In the genomic region with DNA sequence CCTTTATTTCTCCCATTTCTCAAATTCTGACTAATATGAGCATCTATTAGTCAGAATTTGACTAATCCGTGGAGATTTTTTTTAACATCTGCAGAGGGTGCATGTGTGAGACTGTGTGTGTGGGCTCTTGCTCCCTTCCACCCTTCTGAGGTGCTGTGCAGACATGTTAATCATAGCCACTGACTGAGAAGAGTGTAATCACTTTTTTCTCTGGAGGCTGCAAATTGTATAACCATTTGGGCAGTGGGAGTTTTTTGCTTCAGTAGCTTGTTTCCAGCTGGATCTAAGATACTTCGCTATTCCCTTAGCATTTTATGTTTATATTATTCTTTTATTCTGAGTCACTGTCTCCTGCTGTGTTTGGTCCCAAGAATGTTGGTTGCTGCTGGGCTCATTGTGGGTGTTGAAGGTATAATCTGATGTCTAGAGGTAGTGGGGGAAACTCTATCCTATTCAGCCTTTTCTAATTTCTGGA, we compare ENCODE assay signal across 14 cellular contexts.
DNase-seq lines count a peak whose midpoint lies in the region; ATAC-seq, FAIRE-seq and TF ChIP-seq lines count a peak whose summit lies in the region.
"Had no signal": no experiment of that assay in that cellular context is flagged by ENCODE, and none has a peak within 500 bp of the region (broad histone marks: within the 10 kb centered on the region; RNA-seq: fewer than 3 reads in every experiment).

No MANE protein-coding gene starts in this region.

- no peaks in the 10 kb centered on the region for H3K9me3 ChIP-seq in esophagus muscularis mucosa
- H3K9me3 ChIP-seq: BE2C had no signal

- H3K27me3 Mint-ChIP-seq in stimulated activated naive CD8-positive, alpha-beta T cell treated with anti-CD3 and anti-CD28 coated beads, Interleukin-15, amount 100 ng/mL, for 72 hours = peaks cover 25% of the 10 kb centered on the region

- intact Hi-C loops in esophagus muscularis mucosa (cut with DNase I) = no loop called here

- H3K4me1 Mint-ChIP-seq in stimulated activated naive CD8-positive, alpha-beta T cell treated with anti-CD3 and anti-CD28 coated beads, Interleukin-15, amount 100 ng/mL, for 72 hours = peaks cover 22% of the 10 kb centered on the region
- H3K4me1 Mint-ChIP-seq: stimulated activated memory B cell treated with anti-CD40 and anti-IgM and Interleukin-4, amounts not matched to agents 10 μg/mL and 1 μg/mL and 100 μg/mL, for 72 hours had no signal

- H3K9me3 Mint-ChIP-seq in stimulated activated naive CD8-positive, alpha-beta T cell treated with anti-CD3 and anti-CD28 coated beads, Interleukin-15, amount 100 ng/mL, for 72 hours = no peaks in the 10 kb centered on the region
- H3K9me3 Mint-ChIP-seq: activated CD4-positive, alpha-beta T cell treated with anti-CD3 and anti-CD28 coated beads, Interleukin-2, amount 10 ng/mL, durations not matched to agents 24 days and 14 days; activated naive CD4-positive, alpha-beta T cell treated with anti-CD3 and anti-CD28 coated beads, Interleukin-2, amount 50 U/mL, for 24 hours; stimulated activated memory B cell treated with anti-CD40 and anti-IgM and Interleukin-4, amounts not matched to agents 10 μg/mL and 1 μg/mL and 100 μg/mL, for 72 hours had no signal

- peak overlapping the region in 1 of 4 donors; percentile 6 for H3K27ac ChIP-seq in esophagus muscularis mucosa (replicated peaks in 1 of 4)

- H3K36me3 ChIP-seq in esophagus muscularis mucosa = no peaks in the 10 kb centered on the region

- WGBS in esophagus muscularis mucosa = 38% methylated on average over 2 of the region's 2 CpGs

- no peak for FAIRE-seq in RCC 7860 (lab: Jason Lieb, UNC)

- no peak overlapping the region for H3K27ac Mint-ChIP-seq in stimulated activated naive CD8-positive, alpha-beta T cell treated with anti-CD3 and anti-CD28 coated beads, Interleukin-15, amount 100 ng/mL, for 72 hours
- H3K27ac Mint-ChIP-seq: activated CD4-positive, alpha-beta T cell treated with anti-CD3 and anti-CD28 coated beads, Interleukin-2, amount 10 ng/mL, durations not matched to agents 24 days and 14 days; activated naive CD4-positive, alpha-beta T cell treated with anti-CD3 and anti-CD28 coated beads, Interleukin-2, amount 50 U/mL, for 24 hours; stimulated activated memory B cell treated with anti-CD40 and anti-IgM and Interleukin-4, amounts not matched to agents 10 μg/mL and 1 μg/mL and 100 μg/mL, for 72 hours had no signal

- TF ChIP-seq POLR2A in esophagus muscularis mucosa (IDR thresholded peaks at IDR 0.05; ENCODE audit: low read depth) = no peak

- ATAC-seq in GM18861 (IDR thresholded peaks at IDR 0.05; ENCODE audit: unreplicated experiment) = peak; percentile 24
- no peak for ATAC-seq in stimulated activated naive CD8-positive, alpha-beta T cell treated with anti-CD3 and anti-CD28 coated beads, Interleukin-15, amount 100 ng/mL, for 72 hours
- no peak for ATAC-seq in GM21526 (IDR thresholded peaks at IDR 0.05; ENCODE audit: low FRiP score, unreplicated experiment)
- ATAC-seq in HG03571 (IDR thresholded peaks at IDR 0.05; ENCODE audit: unreplicated experiment) = no peak
- ATAC-seq: stimulated activated memory B cell treated with anti-CD40 and anti-IgM and Interleukin-4, amounts not matched to agents 10 μg/mL and 1 μg/mL and 100 μg/mL, for 72 hours had no signal

- H3K27me3 ChIP-seq in esophagus muscularis mucosa = no peaks in the 10 kb centered on the region
- H3K27me3 ChIP-seq: BE2C had no signal

- no peak overlapping the region for H3K4me3 Mint-ChIP-seq in stimulated activated naive CD8-positive, alpha-beta T cell treated with anti-CD3 and anti-CD28 coated beads, Interleukin-15, amount 100 ng/mL, for 72 hours
- H3K4me3 Mint-ChIP-seq: activated CD4-positive, alpha-beta T cell treated with anti-CD3 and anti-CD28 coated beads, Interleukin-2, amount 10 ng/mL, durations not matched to agents 24 days and 14 days; activated naive CD4-positive, alpha-beta T cell treated with anti-CD3 and anti-CD28 coated beads, Interleukin-2, amount 50 U/mL, for 24 hours; stimulated activated memory B cell treated with anti-CD40 and anti-IgM and Interleukin-4, amounts not matched to agents 10 μg/mL and 1 μg/mL and 100 μg/mL, for 72 hours had no signal

- peak; percentile 78 for DNase-seq in A172 (ENCODE audit: low spot score)
- peak; percentile 27 for DNase-seq in RCC 7860 (ENCODE audit: low spot score)
- DNase-seq in fibroblast of mammary gland (ENCODE audit: low read depth) = peak; percentile 89
- no peak for DNase-seq in esophagus muscularis mucosa (ENCODE audit: extremely low spot score)
- DNase-seq in stimulated activated naive CD8-positive, alpha-beta T cell treated with anti-CD3 and anti-CD28 coated beads, Interleukin-15, amount 100 ng/mL, for 72 hours = no peak
- DNase-seq: activated CD4-positive, alpha-beta T cell treated with anti-CD3 and anti-CD28 coated beads, Interleukin-2, amount 10 ng/mL, durations not matched to agents 24 days and 14 days; BE2C; NCI-H1694 treated with DMSO at 0.1 percent for 48 hours; SHP77 treated with DMSO at 0.1 percent for 48 hours had no signal

- TF ChIP-seq EP300 in esophagus muscularis mucosa (IDR thresholded peaks at IDR 0.05) = no peak

- H3K4me1 ChIP-seq in esophagus muscularis mucosa = peaks cover 4 to 21% (median 17%) of the 10 kb centered on the region in 4 donors

- no peak overlapping the region for H3K4me3 ChIP-seq in fibroblast of mammary gland (ENCODE audit: control insufficient read depth, low read depth, low read length)
- no peak overlapping the region for H3K4me3 ChIP-seq in esophagus muscularis mucosa

- no peak for TF ChIP-seq CTCF in fibroblast of mammary gland (conservative IDR thresholded peaks at IDR 0.05; ENCODE audit: control insufficient read depth, insufficient read depth, low read depth, low read length)
- TF ChIP-seq CTCF in esophagus muscularis mucosa (IDR thresholded peaks at IDR 0.05) = no peak

Comparison
In these comparisons a context has a peak if more than half of its experiments do, and no peak if none do; other contexts are left out.
1. DNase-seq: peak in A172 (single experiment), RCC 7860 (single experiment) and fibroblast of mammary gland (single experiment); none in esophagus muscularis mucosa (single experiment) and stimulated activated naive CD8-positive, alpha-beta T cell treated with anti-CD3 and anti-CD28 coated beads, Interleukin-15, amount 100 ng/mL, for 72 hours (0 of 2).